16 cellular contexts compared by ENCODE assay signal in the genomic region with DNA sequence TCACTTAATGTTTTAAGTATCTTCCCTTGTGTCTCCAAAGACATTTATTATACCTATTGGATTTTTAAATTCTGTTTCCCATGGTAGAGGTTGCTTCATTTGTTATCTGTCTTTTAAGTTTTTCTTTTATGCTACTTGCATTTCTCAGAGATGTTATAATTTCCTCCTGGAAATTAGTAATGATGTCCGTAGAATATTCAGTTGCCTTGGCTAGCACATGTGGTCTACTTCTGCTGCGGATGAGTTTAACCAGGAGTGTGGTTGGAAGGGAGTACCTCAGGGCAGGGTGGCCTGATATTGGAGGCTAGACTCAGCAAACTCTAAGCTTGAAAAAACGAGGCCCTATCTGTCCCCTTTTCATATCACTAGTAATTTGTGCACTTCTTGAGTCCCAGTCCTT. TPM values are rescaled to one million over a fixed set of nuclear protein-coding genes. Genes with fewer than 3 reads are reported as not detected.
A peak's percentile ranks its signal among the peaks of the same experiment; 100 is the strongest.
DNase-seq lines count a peak whose midpoint lies in the region; TF ChIP-seq lines count a peak whose summit lies in the region.
"Had no signal": no experiment of that assay in that cellular context is flagged by ENCODE, and none has a peak within 500 bp of the region (broad histone marks: within the 10 kb centered on the region; RNA-seq: fewer than 3 reads in every experiment).

No MANE protein-coding gene starts in this region.

- H3K4me1 ChIP-seq in mammary epithelial cell (ENCODE audit: insufficient read depth, low read length) (peaks cover 31% of the 10 kb centered on the region), SJCRH30 (no peaks in the 10 kb centered on the region)

- H3K4me2 ChIP-seq in mammary epithelial cell (ENCODE audit: insufficient read depth, low read depth, low read length), result no peak overlapping the region
- H3K4me2 ChIP-seq: KMS-11 had no signal

- no peak overlapping the region for H3K4me3 Mint-ChIP-seq in MCF 10A (ENCODE audit: unreplicated experiment)
- H3K4me3 Mint-ChIP-seq in mesothelial cell of epicardium, result no peak overlapping the region

- no peaks in the 10 kb centered on the region for H4K20me1 ChIP-seq in mammary epithelial cell (ENCODE audit: insufficient read depth, low read length)

- TF ChIP-seq CTCF in MCF 10A (IDR thresholded peaks at IDR 0.05; ENCODE audit: unreplicated experiment), result no peak
- TF ChIP-seq CTCF in mammary epithelial cell (conservative IDR thresholded peaks at IDR 0.05 in 1 of 2, IDR thresholded peaks at IDR 0.05 in 1 of 2; ENCODE audit: extremely low read depth in 1 of 2, insufficient read depth in 1 of 2, low read depth in 1 of 2, low read length in 2 of 2), result no peak
- no peak for TF ChIP-seq CTCF in VCaP (conservative IDR thresholded peaks at IDR 0.05)
- TF ChIP-seq CTCF in mesothelial cell of epicardium (IDR thresholded peaks at IDR 0.05; ENCODE audit: unreplicated experiment), result no peak
- no peak for TF ChIP-seq CTCF in GM10266 (IDR thresholded peaks at IDR 0.05; ENCODE audit: control insufficient read depth, insufficient read depth, low read depth, missing control alignments)

- POLR2A ChIA-PET in MCF 10A (lab: Yijun Ruan, JAX), result interaction anchor here (0.6 to 3.5 kb wide), 3 partner anchors 12 to 65 kb away, joined by 3 to 11 read pairs (median 4); no protein-coding TSS in a partner anchor

- H3K27ac ChIP-seq in mammary epithelial cell (ENCODE audit: insufficient read depth, low read depth, low read length), result no peak overlapping the region
- peak overlapping the region; percentile 83; the same call in 1 of the 2 replicates for H3K27ac ChIP-seq in VCaP
- H3K27ac ChIP-seq in SJCRH30, result no peak overlapping the region
- H3K27ac ChIP-seq: KMS-11 had no signal

- in situ Hi-C loops in mammary epithelial cell (cut with MboI; ENCODE audit: low sequenced_read_pairs in 2 of 2), result loop anchor here (25.0 kb wide), 1 partner anchor 131 kb away; no protein-coding TSS in a partner anchor

- BruUV-seq in MCF 10A (replicated peaks; lab: Mats Ljungman, UMichigan) (no TSS peak), mammary epithelial cell (replicated peaks; lab: Mats Ljungman, UMichigan) (no TSS peak)

- H3K4me1 Mint-ChIP-seq in MCF 10A (ENCODE audit: insufficient read depth, unreplicated experiment) (peaks cover 14% of the 10 kb centered on the region), mesothelial cell of epicardium (peaks cover 44% of the 10 kb centered on the region)

- no peaks in the 10 kb centered on the region for H3K9me3 Mint-ChIP-seq in MCF 10A (ENCODE audit: unreplicated experiment)
- H3K9me3 Mint-ChIP-seq in mesothelial cell of epicardium, result peaks cover 8% of the 10 kb centered on the region

- WGBS in mammary epithelial cell (ENCODE audit: low coverage, missing lambda C conversion rate), result 67% methylated on average over 3 of the region's 3 CpGs

- H3K27ac Mint-ChIP-seq in MCF 10A (ENCODE audit: low read depth, unreplicated experiment) (peak overlapping the region; percentile 82), mesothelial cell of epicardium (peak overlapping the region; percentile 92)

- no peak overlapping the region for H3K4me3 ChIP-seq in mammary epithelial cell (replicated peaks in 1 of 3; ENCODE audit: insufficient read depth in 1 of 3, low read depth in 2 of 3, low read length in 3 of 3)
- no peak overlapping the region for H3K4me3 ChIP-seq in SJCRH30

- H3K27me3 Mint-ChIP-seq in MCF 10A (ENCODE audit: insufficient read depth, unreplicated experiment) (no peaks in the 10 kb centered on the region), mesothelial cell of epicardium (ENCODE audit: low read depth) (no peaks in the 10 kb centered on the region)

- intact Hi-C loops in MCF 10A (cut with micrococcal nuclease), result no loop called here
- intact Hi-C loops in mammary epithelial cell (cut with micrococcal nuclease), result loop anchor here (2.0 kb wide), 1 partner anchor 74 kb away; no protein-coding TSS in a partner anchor

- H3K27me3 ChIP-seq in mammary epithelial cell (ENCODE audit: insufficient read depth, low read length), result no peaks in the 10 kb centered on the region
- H3K27me3 ChIP-seq in SJCRH30, result no peaks in the 10 kb centered on the region

- no peak overlapping the region for H2AFZ ChIP-seq in mammary epithelial cell (ENCODE audit: low read depth, low read length)

- DNase-seq in MCF 10A (ENCODE audit: unreplicated experiment) (no peak), mammary epithelial cell (no peak), mesothelial cell of epicardium (ENCODE audit: low spot score in 2 of 2, unreplicated experiment in 2 of 2) (no peak), SJCRH30 (no peak), GM10266 (ENCODE audit: extremely low spot score) (no peak)
- DNase-seq in activated CD8-positive, alpha-beta memory T cell treated with anti-CD3 and anti-CD28 coated beads, Interleukin-2, amount 50 U/mL, for 4 hours, result no peak
- DNase-seq: Calu3, DMS53, NCI-H1105 treated with DMSO at 0.1 percent for 48 hours, NCI-H187, NCI-H345, NCI-H69, RPMI8226, SIG-M5 had no signal

- H3K79me2 ChIP-seq in mammary epithelial cell (ENCODE audit: insufficient read depth, low read length), result peaks cover 12% of the 10 kb centered on the region

- H3K36me3 Mint-ChIP-seq in MCF 10A (ENCODE audit: insufficient read depth, unreplicated experiment) (no peaks in the 10 kb centered on the region), mesothelial cell of epicardium (peaks cover 8% of the 10 kb centered on the region)

- dilution Hi-C loops in mammary epithelial cell (cut with HindIII; ENCODE audit: low sequenced_read_pairs), result no loop called here

- H3K9me3 ChIP-seq in mammary epithelial cell (replicated peaks; ENCODE audit: insufficient read depth, low read length) (no peaks in the 10 kb centered on the region), SJCRH30 (replicated peaks) (peaks cover 7% of the 10 kb centered on the region)

- H3K9ac ChIP-seq in mammary epithelial cell (ENCODE audit: insufficient read depth, low read length), result no peak overlapping the region
- H3K9ac ChIP-seq: KMS-11 had no signal

- CTCF ChIA-PET in MCF 10A (lab: Yijun Ruan, JAX), result interaction anchor here (0.7 to 2.8 kb wide), 6 partner anchors 16 to 334 kb away, joined by 3 to 10 read pairs (median 5); no protein-coding TSS in a partner anchor
- CTCF ChIA-PET in mammary epithelial cell (lab: Charles Lee; ENCODE audit: low non-redundant PET), result interaction anchor here (0.6 kb wide), 1 partner anchor 50 kb away, joined by 8 read pairs; no protein-coding TSS in a partner anchor

- H3K36me3 ChIP-seq in mammary epithelial cell (ENCODE audit: insufficient read depth, low read length) (no peaks in the 10 kb centered on the region), SJCRH30 (no peaks in the 10 kb centered on the region)

RNA-seq across cellular contexts. Expression of a gene that starts 8.8 kb away (rescaled TPM):
- total RNA-seq in MCF 10A (2022) (52.5 and 55.4 TPM in 2 replicates), mammary epithelial cell (10 to 100 TPM; 11.8 to 38.9 TPM), mesothelial cell of epicardium (244 to 250 TPM (median 244 TPM) in 3 replicates)
- 20.4 TPM for polyA plus RNA-seq in mammary epithelial cell
- polyA minus RNA-seq in mammary epithelial cell, result 31.2 TPM
- total RNA-seq in SJCRH30 (2014; rRNA removed; shearing (Covaris generic)), result 27.1 and 31.5 TPM in 2 replicates
